In the genomic region with DNA sequence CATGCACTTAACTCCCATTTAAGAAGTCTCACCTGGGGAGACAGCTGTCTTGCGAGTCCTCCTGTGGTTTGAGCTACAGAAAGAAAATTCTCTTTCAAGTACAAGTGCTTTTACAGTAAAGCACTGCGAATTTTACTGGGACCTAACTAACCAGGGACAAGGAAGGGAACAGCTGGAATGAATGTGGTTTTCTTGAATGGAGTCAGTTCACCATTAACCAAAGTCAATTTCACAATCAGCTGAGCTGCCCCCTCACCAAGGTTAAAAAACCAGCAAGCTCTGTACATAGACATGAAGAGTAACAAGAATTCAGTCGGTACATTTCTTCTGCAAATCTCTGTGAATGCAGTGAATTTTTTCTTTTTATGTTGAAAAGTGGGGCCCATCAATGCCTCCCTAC, we compare ENCODE assay signal across 22 cellular contexts. TPM values are rescaled to one million over a fixed set of nuclear protein-coding genes. Genes with fewer than 3 reads are reported as not detected.
"Had no signal": no experiment of that assay in that cellular context is flagged by ENCODE, and none has a peak within 500 bp of the region (broad histone marks: within the 10 kb centered on the region; RNA-seq: fewer than 3 reads in every experiment).

No MANE protein-coding gene starts in this region.

- H3K9ac ChIP-seq: neural progenitor cell had no signal

- H3K27ac ChIP-seq: brain microvascular endothelial cell, dorsolateral prefrontal cortex, foreskin keratinocyte, left lung, neural progenitor cell, psoas muscle, stomach had no signal

- H3K27me3 ChIP-seq: brain microvascular endothelial cell, foreskin keratinocyte, left lung, neural progenitor cell, stomach had no signal

- DNase-seq: activated B cell treated with CpG ODN at 0.5 μM for 24 hours; activated CD4-positive, alpha-beta T cell treated with anti-CD3 and anti-CD28 coated beads for 48 hours; activated CD8-positive, alpha-beta T cell treated with anti-CD3 and anti-CD28 coated beads for 36 hours; activated naive CD4-positive, alpha-beta T cell; activated naive CD8-positive, alpha-beta T cell treated with anti-CD3 and anti-CD28 coated beads for 36 hours; activated T-cell treated with anti-CD3 and anti-CD28 coated beads, Interleukin-2, amount 50 U/mL, for 1 hour; anterior cingulate cortex; brain microvascular endothelial cell; central memory CD4-positive, alpha-beta T cell; dorsolateral prefrontal cortex; foreskin keratinocyte; immature natural killer cell; left lung; naive B cell; psoas muscle; stimulated activated CD4-positive, alpha-beta T cell treated with anti-CD3 and anti-CD28 coated beads, Interleukin-4, amount 100 ng/mL, for 24 hours; stomach; T-cell; trophoblast cell had no signal

- H3K4me3 ChIP-seq: dorsolateral prefrontal cortex, left lung, neural progenitor cell, psoas muscle, stomach had no signal

- H3K4me2 ChIP-seq: neural progenitor cell had no signal

- H3K4me1 ChIP-seq: foreskin keratinocyte, left lung, neural progenitor cell, psoas muscle had no signal

- H3K36me3 ChIP-seq: brain microvascular endothelial cell, left lung, neural progenitor cell, stomach had no signal

- H3K9me3 ChIP-seq: left lung, psoas muscle, stomach had no signal

- H2AFZ ChIP-seq: neural progenitor cell had no signal

RNA-seq across cellular contexts. Expression of a gene that starts 56.3 kb away (rescaled TPM):
- total RNA-seq: activated B cell treated with CpG ODN at 0.5 μM for 24 hours; activated CD8-positive, alpha-beta T cell treated with anti-CD3 and anti-CD28 coated beads for 36 hours; activated naive CD8-positive, alpha-beta T cell treated with anti-CD3 and anti-CD28 coated beads for 36 hours; activated T-helper 17 cell treated with anti-CD3 and anti-CD28 coated beads, Interleukin-2, amount 50 U/mL, for 72 hours; foreskin keratinocyte; mononuclear cell had no signal
- polyA plus RNA-seq: foreskin keratinocyte, immature natural killer cell had no signal
